ENCODE assay signal across 11 cellular contexts in genomic region chr15:87609474-87609873, GRCh38.
A peak's percentile ranks its signal among the peaks of the same experiment; 100 is the strongest.
DNase-seq lines count a peak whose midpoint lies in the region; TF ChIP-seq lines count a peak whose summit lies in the region.
"Had no signal": no experiment of that assay in that cellular context is flagged by ENCODE, and none has a peak within 500 bp of the region (broad histone marks: within the 10 kb centered on the region; RNA-seq: fewer than 3 reads in every experiment).

No MANE protein-coding gene starts in this region.

- peak overlapping the region; percentile 84 for H3K27ac ChIP-seq in ACC112 (ENCODE audit: low read depth, low read length)
- H3K27ac ChIP-seq in mammary epithelial cell (ENCODE audit: insufficient read depth, low read depth, low read length): peak overlapping the region; percentile 43

- dilution Hi-C loops in mammary epithelial cell (cut with HindIII; ENCODE audit: low sequenced_read_pairs): no loop called here

- WGBS in mammary epithelial cell (ENCODE audit: low coverage, missing lambda C conversion rate): 100% methylated on average over 1 of the region's 1 CpG

- peak overlapping the region; percentile 27 for H3K4me3 ChIP-seq in ACC112 (ENCODE audit: low read depth, low read length)
- no peak overlapping the region for H3K4me3 ChIP-seq in mammary epithelial cell (replicated peaks in 1 of 3; ENCODE audit: insufficient read depth in 1 of 3, low read depth in 2 of 3, low read length in 3 of 3)
- no peak overlapping the region for H3K4me3 ChIP-seq in kidney epithelial cell (ENCODE audit: low read depth, low read length)

- CTCF ChIA-PET in mammary epithelial cell (lab: Charles Lee; ENCODE audit: low non-redundant PET): interaction anchor here (0.7 kb wide), 1 partner anchor 130 kb away, joined by 6 read pairs; no protein-coding TSS in a partner anchor

- no peaks in the 10 kb centered on the region for H3K9me3 ChIP-seq in mammary epithelial cell (replicated peaks; ENCODE audit: insufficient read depth, low read length)

- no peak overlapping the region for H3K9ac ChIP-seq in mammary epithelial cell (ENCODE audit: insufficient read depth, low read length)

- BruUV-seq in mammary epithelial cell (replicated peaks; lab: Mats Ljungman, UMichigan): no TSS peak

- H3K27me3 ChIP-seq in ACC112 (ENCODE audit: insufficient read depth, low read length) (no peaks in the 10 kb centered on the region), mammary epithelial cell (ENCODE audit: insufficient read depth, low read length) (no peaks in the 10 kb centered on the region), kidney epithelial cell (ENCODE audit: control insufficient read depth, insufficient read depth, low read length) (no peaks in the 10 kb centered on the region)

- H3K36me3 ChIP-seq in ACC112 (ENCODE audit: insufficient read depth, low read length) (no peaks in the 10 kb centered on the region), mammary epithelial cell (ENCODE audit: insufficient read depth, low read length) (no peaks in the 10 kb centered on the region), kidney epithelial cell (ENCODE audit: control insufficient read depth, insufficient read depth, low read length) (no peaks in the 10 kb centered on the region)

- peaks cover 23% of the 10 kb centered on the region for H3K4me1 ChIP-seq in ACC112 (ENCODE audit: control insufficient read depth, insufficient read depth, low read length, unreplicated experiment)
- H3K4me1 ChIP-seq in mammary epithelial cell (ENCODE audit: insufficient read depth, low read length): peaks cover 19% of the 10 kb centered on the region

- DNase-seq in M059J (ENCODE audit: low read depth) (peak; percentile 89), mammary epithelial cell (peak; percentile 74), kidney epithelial cell (ENCODE audit: low read depth) (peak; percentile 50), amygdala (lab: John Stamatoyannopoulos, UW) (no peak), posterior cingulate gyrus (no peak), NCI-H1105 (lab: John Stamatoyannopoulos, UW) (no peak), T-helper 2 cell (no peak)
- DNase-seq: activated effector memory CD4-positive, alpha-beta T cell treated with anti-CD3 and anti-CD28 coated beads, Interleukin-2, amount 50 U/mL, for 16 hours; C1 segment of cervical spinal cord; effector memory CD8-positive, alpha-beta T cell had no signal

- H3K79me2 ChIP-seq in ACC112 (ENCODE audit: control insufficient read depth, insufficient read depth, low read length, unreplicated experiment): no peaks in the 10 kb centered on the region
- no peaks in the 10 kb centered on the region for H3K79me2 ChIP-seq in mammary epithelial cell (ENCODE audit: insufficient read depth, low read length)

- TF ChIP-seq CTCF in mammary epithelial cell (conservative IDR thresholded peaks at IDR 0.05 in 1 of 2, IDR thresholded peaks at IDR 0.05 in 1 of 2; ENCODE audit: extremely low read depth in 1 of 2, insufficient read depth in 1 of 2, low read depth in 1 of 2, low read length in 2 of 2) (no peak), kidney epithelial cell (IDR thresholded peaks at IDR 0.05; ENCODE audit: insufficient read depth, low read length, poor library complexity, severe bottlenecking) (no peak)

- peak overlapping the region; percentile 56 for H3K4me2 ChIP-seq in mammary epithelial cell (ENCODE audit: insufficient read depth, low read depth, low read length)

- in situ Hi-C loops in mammary epithelial cell (cut with MboI; ENCODE audit: low sequenced_read_pairs in 2 of 2): no loop called here

- intact Hi-C loops in mammary epithelial cell (cut with micrococcal nuclease) (loop anchor here (5.0 kb wide), 2 partner anchors 132 to 692 kb away; no protein-coding TSS in a partner anchor), posterior cingulate gyrus (cut with DNase I) (no loop called here)

- peak overlapping the region; percentile 43 for H2AFZ ChIP-seq in ACC112 (ENCODE audit: low read length, unreplicated experiment)
- peak overlapping the region; percentile 22 for H2AFZ ChIP-seq in mammary epithelial cell (ENCODE audit: low read depth, low read length)

- H4K20me1 ChIP-seq in mammary epithelial cell (ENCODE audit: insufficient read depth, low read length): no peaks in the 10 kb centered on the region

Comparison
In these comparisons a context has a peak if more than half of its experiments do, and no peak if none do; other contexts are left out.
1. DNase-seq: peak in M059J (single experiment), mammary epithelial cell (single experiment) and kidney epithelial cell (single experiment); none in amygdala (0 of 56), posterior cingulate gyrus (0 of 10), NCI-H1105 (single experiment) and T-helper 2 cell (0 of 5).